ENCODE assay signal across 24 cellular contexts in genomic region chr1:206898909-206899431, GRCh38. TPM values are rescaled to one million over a fixed set of nuclear protein-coding genes. Genes with fewer than 3 reads are reported as not detected.
DNase-seq lines count a peak whose midpoint lies in the region; ATAC-seq and TF ChIP-seq lines count a peak whose summit lies in the region.
"Had no signal": no experiment of that assay in that cellular context is flagged by ENCODE, and none has a peak within 500 bp of the region (broad histone marks: within the 10 kb centered on the region; RNA-seq: fewer than 3 reads in every experiment).

No MANE protein-coding gene starts in this region.

- peaks cover 71% of the 10 kb centered on the region for H3K4me1 Mint-ChIP-seq in activated CD8-positive, alpha-beta T cell treated with anti-CD3 and anti-CD28 coated beads for 36 hours (ENCODE audit: low read depth)
- H3K4me1 Mint-ChIP-seq in activated CD8-positive, alpha-beta T cell treated with anti-CD3 and anti-CD28 coated beads, Interleukin-2, amount 10 ng/mL, durations not matched to agents 7 days and 5 days (ENCODE audit: low read depth), result peaks cover 5% of the 10 kb centered on the region
- H3K4me1 Mint-ChIP-seq in HFFc6 (ENCODE audit: low read depth) (peaks cover 69% of the 10 kb centered on the region), chondrocyte (ENCODE audit: low read depth) (peaks cover 19% of the 10 kb centered on the region), osteocyte (ENCODE audit: unreplicated experiment) (peaks cover 5% of the 10 kb centered on the region)
- H3K4me1 Mint-ChIP-seq: CD14-positive monocyte had no signal

- peaks cover 12% of the 10 kb centered on the region for H3K36me3 Mint-ChIP-seq in activated CD8-positive, alpha-beta T cell treated with anti-CD3 and anti-CD28 coated beads for 36 hours (ENCODE audit: low read depth)
- peaks cover 12% of the 10 kb centered on the region for H3K36me3 Mint-ChIP-seq in activated CD8-positive, alpha-beta T cell treated with anti-CD3 and anti-CD28 coated beads, Interleukin-2, amount 10 ng/mL, durations not matched to agents 7 days and 5 days (ENCODE audit: low read depth)
- H3K36me3 Mint-ChIP-seq in HFFc6 (ENCODE audit: low read depth) (no peaks in the 10 kb centered on the region), chondrocyte (ENCODE audit: low read depth) (no peaks in the 10 kb centered on the region), osteocyte (ENCODE audit: unreplicated experiment) (no peaks in the 10 kb centered on the region)
- H3K36me3 Mint-ChIP-seq: CD14-positive monocyte had no signal

- no peak for TF ChIP-seq CTCF in activated CD8-positive, alpha-beta T cell treated with anti-CD3 and anti-CD28 coated beads for 36 hours (IDR thresholded peaks at IDR 0.05)
- TF ChIP-seq CTCF in HFFc6 (IDR thresholded peaks at IDR 0.05), result no peak
- TF ChIP-seq CTCF in chondrocyte (IDR thresholded peaks at IDR 0.05), result no peak
- TF ChIP-seq CTCF in osteocyte (IDR thresholded peaks at IDR 0.05), result no peak
- TF ChIP-seq CTCF in omental fat pad (IDR thresholded peaks at IDR 0.05), result no peak

- POLR2A ChIA-PET in activated CD8-positive, alpha-beta T cell treated with anti-CD3 and anti-CD28 coated beads for 36 hours (lab: Charles Lee), result interaction anchor here (1.1 kb wide), 1 partner anchor 58 kb away, joined by 3 read pairs; no protein-coding TSS in a partner anchor
- POLR2A ChIA-PET in activated CD8-positive, alpha-beta T cell treated with anti-CD3 and anti-CD28 coated beads, Interleukin-2, amount 10 ng/mL, durations not matched to agents 7 days and 5 days (lab: Charles Lee), result interaction anchor here (0.8 kb wide), 1 partner anchor 89 kb away, joined by 4 read pairs; no protein-coding TSS in a partner anchor

- intact Hi-C loops in activated CD8-positive, alpha-beta T cell treated with anti-CD3 and anti-CD28 coated beads for 36 hours (cut with micrococcal nuclease), result no loop called here

- no peaks in the 10 kb centered on the region for H3K27me3 Mint-ChIP-seq in activated CD8-positive, alpha-beta T cell treated with anti-CD3 and anti-CD28 coated beads for 36 hours
- H3K27me3 Mint-ChIP-seq in activated CD8-positive, alpha-beta T cell treated with anti-CD3 and anti-CD28 coated beads, Interleukin-2, amount 10 ng/mL, durations not matched to agents 7 days and 5 days (ENCODE audit: low read depth), result peaks cover 2% of the 10 kb centered on the region
- H3K27me3 Mint-ChIP-seq in HFFc6 (ENCODE audit: insufficient read depth), result no peaks in the 10 kb centered on the region; the same call in 1 of the 2 replicates
- no peaks in the 10 kb centered on the region for H3K27me3 Mint-ChIP-seq in chondrocyte (ENCODE audit: low read depth)
- no peaks in the 10 kb centered on the region for H3K27me3 Mint-ChIP-seq in osteocyte (ENCODE audit: unreplicated experiment)
- H3K27me3 Mint-ChIP-seq: memory B cell had no signal

- no peak for ATAC-seq in activated CD8-positive, alpha-beta T cell treated with anti-CD3 and anti-CD28 coated beads for 36 hours
- no peak for ATAC-seq in activated CD8-positive, alpha-beta T cell treated with anti-CD3 and anti-CD28 coated beads, Interleukin-2, amount 10 ng/mL, durations not matched to agents 7 days and 5 days
- no peak for ATAC-seq in HG02588 (IDR thresholded peaks at IDR 0.05; ENCODE audit: unreplicated experiment)
- no peak for ATAC-seq in omental fat pad (ENCODE audit: low FRiP score)
- ATAC-seq: effector memory CD8-positive, alpha-beta T cell had no signal

- no peak overlapping the region for H3K4me3 Mint-ChIP-seq in activated CD8-positive, alpha-beta T cell treated with anti-CD3 and anti-CD28 coated beads for 36 hours
- H3K4me3 Mint-ChIP-seq in activated CD8-positive, alpha-beta T cell treated with anti-CD3 and anti-CD28 coated beads, Interleukin-2, amount 10 ng/mL, durations not matched to agents 7 days and 5 days, result no peak overlapping the region
- H3K4me3 Mint-ChIP-seq in HFFc6 (peak overlapping the region; percentile 60), chondrocyte (ENCODE audit: unreplicated experiment) (no peak overlapping the region), osteocyte (ENCODE audit: unreplicated experiment) (no peak overlapping the region)
- H3K4me3 Mint-ChIP-seq: effector memory CD8-positive, alpha-beta T cell; memory B cell; nephron progenitor cell had no signal

- DNase-seq in activated CD8-positive, alpha-beta T cell treated with anti-CD3 and anti-CD28 coated beads for 36 hours, result no peak
- no peak for DNase-seq in activated CD8-positive, alpha-beta T cell treated with anti-CD3 and anti-CD28 coated beads, Interleukin-2, amount 10 ng/mL, durations not matched to agents 7 days and 5 days
- DNase-seq in HFFc6 (no peak), chondrocyte (ENCODE audit: low spot score) (no peak), osteocyte (ENCODE audit: extremely low spot score, unreplicated experiment) (peak; percentile 75), middle frontal gyrus (ENCODE audit: extremely low spot score, low spot score) (no peak), omental fat pad (ENCODE audit: low spot score) (no peak)
- DNase-seq: anterior cingulate cortex; cerebellar nuclear complex; effector memory CD8-positive, alpha-beta T cell; hypothalamus; Kasumi-1; NCI-H526 treated with DMSO at 0.1 percent for 48 hours; nephron progenitor cell; T1000 had no signal

- CTCF ChIA-PET in activated CD8-positive, alpha-beta T cell treated with anti-CD3 and anti-CD28 coated beads for 36 hours (lab: Charles Lee), result interaction anchor here (0.9 to 4.8 kb wide), 5 partner anchors 14 to 34 kb away, joined by 3 to 32 read pairs (median 6); partner anchors contain the start of gene IL20
- CTCF ChIA-PET in activated CD8-positive, alpha-beta T cell treated with anti-CD3 and anti-CD28 coated beads, Interleukin-2, amount 10 ng/mL, durations not matched to agents 7 days and 5 days (lab: Charles Lee), result interaction anchor here (1.6 to 3.6 kb wide), 2 partner anchors 13 kb away, joined by 10 to 17 read pairs; no protein-coding TSS in a partner anchor

- no peaks in the 10 kb centered on the region for H3K9me3 Mint-ChIP-seq in activated CD8-positive, alpha-beta T cell treated with anti-CD3 and anti-CD28 coated beads for 36 hours
- H3K9me3 Mint-ChIP-seq in activated CD8-positive, alpha-beta T cell treated with anti-CD3 and anti-CD28 coated beads, Interleukin-2, amount 10 ng/mL, durations not matched to agents 7 days and 5 days (ENCODE audit: insufficient read depth), result no peaks in the 10 kb centered on the region
- no peaks in the 10 kb centered on the region for H3K9me3 Mint-ChIP-seq in HFFc6
- no peaks in the 10 kb centered on the region for H3K9me3 Mint-ChIP-seq in chondrocyte (ENCODE audit: low read depth)
- no peaks in the 10 kb centered on the region for H3K9me3 Mint-ChIP-seq in osteocyte (ENCODE audit: unreplicated experiment)
- H3K9me3 Mint-ChIP-seq: effector memory CD8-positive, alpha-beta T cell; memory B cell; nephron progenitor cell had no signal

- H3K27ac Mint-ChIP-seq in activated CD8-positive, alpha-beta T cell treated with anti-CD3 and anti-CD28 coated beads for 36 hours, result peak overlapping the region; percentile 40
- H3K27ac Mint-ChIP-seq in activated CD8-positive, alpha-beta T cell treated with anti-CD3 and anti-CD28 coated beads, Interleukin-2, amount 10 ng/mL, durations not matched to agents 7 days and 5 days, result no peak overlapping the region
- H3K27ac Mint-ChIP-seq in HFFc6 (peak overlapping the region; percentile 81), chondrocyte (ENCODE audit: unreplicated experiment) (peak overlapping the region; percentile 10), osteocyte (ENCODE audit: unreplicated experiment) (no peak overlapping the region)
- H3K27ac Mint-ChIP-seq: CD14-positive monocyte, memory B cell, nephron progenitor cell had no signal

RNA-seq across cellular contexts. Expression of gene IL24, which starts 1.7 kb away (rescaled TPM):
- total RNA-seq in activated CD8-positive, alpha-beta T cell treated with anti-CD3 and anti-CD28 coated beads for 36 hours, result under 1 TPM; 0.54 to 0.81 TPM
- not detected for total RNA-seq in activated CD8-positive, alpha-beta T cell treated with anti-CD3 and anti-CD28 coated beads, Interleukin-2, amount 10 ng/mL, durations not matched to agents 7 days and 5 days
- under 1 TPM in 1 of 6 experiments, not detected in 5; 0.24 TPM for total RNA-seq in HFFc6 (2021; fragmentation: NEBNext Ultra II Directional; extraction: Animal tissue kit (Norgen Biotek cat#: 25700))
- total RNA-seq in chondrocyte (not detected in 3 replicates), osteocyte (not detected in 2 replicates), omental fat pad (10 to 100 TPM in 1 of 4 donors, 1 to 10 TPM in 1, not detected in 2; 5.1 to 65.1 TPM)
- total RNA-seq: A673, HT-29, pulmonary artery endothelial cell, thoracic aorta had no signal

RNA-seq across cellular contexts. Expression of gene FCMR, which starts 22.8 kb away (rescaled TPM):
- total RNA-seq in activated CD8-positive, alpha-beta T cell treated with anti-CD3 and anti-CD28 coated beads for 36 hours, result 10 to 100 TPM; 49.4 to 51.7 TPM
- total RNA-seq in activated CD8-positive, alpha-beta T cell treated with anti-CD3 and anti-CD28 coated beads, Interleukin-2, amount 10 ng/mL, durations not matched to agents 7 days and 5 days, result 10 to 100 TPM; 51.5 to 56.8 TPM
- 1 to 10 TPM in 2 of 6 experiments, under 1 TPM in 4; 0.28 to 1.3 (median 0.67) TPM for total RNA-seq in HFFc6 (2021; fragmentation: NEBNext Ultra II Directional; extraction: Animal tissue kit (Norgen Biotek cat#: 25700))
- total RNA-seq in chondrocyte (not detected in 3 replicates), osteocyte (not detected in 2 replicates), omental fat pad (10 to 100 TPM in 1 of 4 donors, 1 to 10 TPM in 3; 3.2 to 23.2 (median 9.0) TPM)
- total RNA-seq: A673, pulmonary artery endothelial cell had no signal

RNA-seq across cellular contexts. Expression of gene IL20, which starts 33.5 kb away (rescaled TPM):
- not detected for total RNA-seq in activated CD8-positive, alpha-beta T cell treated with anti-CD3 and anti-CD28 coated beads for 36 hours
- not detected for total RNA-seq in activated CD8-positive, alpha-beta T cell treated with anti-CD3 and anti-CD28 coated beads, Interleukin-2, amount 10 ng/mL, durations not matched to agents 7 days and 5 days
- not detected for total RNA-seq in HFFc6 (2021; fragmentation: NEBNext Ultra II Directional; extraction: Animal tissue kit (Norgen Biotek cat#: 25700))
- total RNA-seq in chondrocyte, result not detected in 3 replicates
- not detected in 2 replicates for total RNA-seq in osteocyte
- 1 to 10 TPM in 2 of 4 donors, under 1 TPM in 1, not detected in 1; 0.82 to 8.6 (median 8.2) TPM for total RNA-seq in omental fat pad
- total RNA-seq: A673, HT-29, kidney epithelial cell, pulmonary artery endothelial cell, SK-MEL-5, thoracic aorta had no signal

RNA-seq across cellular contexts. Expression of gene PIGR, which starts 47.3 kb away (rescaled TPM):
- total RNA-seq in activated CD8-positive, alpha-beta T cell treated with anti-CD3 and anti-CD28 coated beads for 36 hours, result under 1 TPM in 1 of 2 experiments, not detected in 1; 0.07 TPM
- not detected for total RNA-seq in activated CD8-positive, alpha-beta T cell treated with anti-CD3 and anti-CD28 coated beads, Interleukin-2, amount 10 ng/mL, durations not matched to agents 7 days and 5 days
- under 1 TPM in 2 of 6 experiments, not detected in 4; 0.14 to 0.26 TPM for total RNA-seq in HFFc6 (2021; fragmentation: NEBNext Ultra II Directional; extraction: Animal tissue kit (Norgen Biotek cat#: 25700))
- total RNA-seq in chondrocyte, result not detected in 3 replicates
- not detected in 2 replicates for total RNA-seq in osteocyte
- total RNA-seq in omental fat pad, result under 1 TPM in 2 of 4 donors, not detected in 2; 0.24 to 0.44 TPM
- total RNA-seq: A673, kidney epithelial cell, pulmonary artery endothelial cell, SK-MEL-5 had no signal

Comparison
In these comparisons a context has a peak if more than half of its experiments do, and no peak if none do; other contexts are left out.
1. H3K27ac Mint-ChIP-seq: peak in activated CD8-positive, alpha-beta T cell treated with anti-CD3 and anti-CD28 coated beads for 36 hours (single experiment), HFFc6 (single experiment) and chondrocyte (single experiment); none in activated CD8-positive, alpha-beta T cell treated with anti-CD3 and anti-CD28 coated beads, Interleukin-2, amount 10 ng/mL, durations not matched to agents 7 days and 5 days (single experiment) and osteocyte (single experiment).